Comparison of ENCODE assay signal across 6 cellular contexts in genomic region chr4:151495612-151496011, GRCh38.
DNase-seq lines count a peak whose midpoint lies in the region; ATAC-seq and TF ChIP-seq lines count a peak whose summit lies in the region.
"Not testable (repeated sequence)": the region's sequence is repeated elsewhere in the genome, so short reads cannot be mapped to it uniquely, and the experiment has no call there.

No MANE protein-coding gene starts in this region.

- in situ Hi-C loops in gastrocnemius medialis (cut with MboI; ENCODE audit: low sequenced_read_pairs in 4 of 4), result not testable (repeated sequence)

- ATAC-seq in Right ventricle myocardium superior (ENCODE audit: poor library complexity) (peak; percentile 72), gastrocnemius medialis (peak; percentile 92 to 97)

- H3K27ac ChIP-seq in SJCRH30, result peak overlapping the region; percentile 62
- peak overlapping the region; percentile 67 to 76 (median 73) for H3K27ac ChIP-seq in gastrocnemius medialis

- TF ChIP-seq POLR2A in gastrocnemius medialis (IDR thresholded peaks at IDR 0.05), result not testable (repeated sequence)

- not testable (repeated sequence) for H3K27me3 ChIP-seq in SJCRH30, gastrocnemius medialis

- peak; percentile 6 for DNase-seq in H4 (ENCODE audit: low spot score)
- DNase-seq in NCI-H524 (lab: John Stamatoyannopoulos, UW), result peak; percentile 1 to 2
- DNase-seq in SJCRH30, result peak; percentile 57 to 68
- not testable (repeated sequence) for DNase-seq in Right ventricle myocardium superior
- DNase-seq in kidney tubule cell (ENCODE audit: low spot score), result peak; percentile 21
- DNase-seq in gastrocnemius medialis, result peak; percentile 49 to 76

- TF ChIP-seq CTCF in gastrocnemius medialis (IDR thresholded peaks at IDR 0.05 in 4 of 5, conservative IDR thresholded peaks at IDR 0.05 in 1 of 5), result not testable (repeated sequence)

- intact Hi-C loops in Right ventricle myocardium superior (cut with DNase I); gastrocnemius medialis (cut with DNase I; ENCODE audit: low total_unique reads): not testable (repeated sequence)

- H3K4me3 ChIP-seq in SJCRH30, gastrocnemius medialis: not testable (repeated sequence)

- not testable (repeated sequence) for H3K9me3 ChIP-seq in SJCRH30 (replicated peaks); gastrocnemius medialis

- H3K4me1 ChIP-seq in SJCRH30, result peaks cover 11% of the 10 kb centered on the region; the same call in 1 of the 2 replicates
- peaks cover 6 to 15% of the 10 kb centered on the region in 2 donors for H3K4me1 ChIP-seq in gastrocnemius medialis

- H3K36me3 ChIP-seq in SJCRH30, gastrocnemius medialis: not testable (repeated sequence)
